In the genomic region with DNA sequence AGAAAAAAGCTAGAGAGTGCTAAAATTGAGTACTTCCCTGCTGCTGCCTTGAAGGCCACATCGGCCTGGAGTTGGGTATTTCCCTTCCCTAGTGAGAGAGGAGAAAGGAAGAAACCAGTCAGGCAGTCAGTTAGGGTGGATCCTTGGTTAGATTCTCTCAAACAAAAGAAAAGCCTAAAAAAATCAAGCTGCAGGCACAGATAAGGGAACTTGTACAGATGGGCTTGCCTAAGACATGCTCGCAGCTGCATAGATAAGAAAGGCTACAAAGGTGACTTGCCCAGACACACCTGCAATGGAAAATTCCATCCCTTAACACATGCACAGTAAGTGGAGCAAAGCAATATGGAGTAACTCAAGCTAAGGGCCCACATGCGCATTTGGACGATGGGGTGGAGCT, we compare ENCODE assay signal across 22 cellular contexts.
"Had no signal": no experiment of that assay in that cellular context is flagged by ENCODE, and none has a peak within 500 bp of the region (broad histone marks: within the 10 kb centered on the region; RNA-seq: fewer than 3 reads in every experiment).

No MANE protein-coding gene starts in this region.

- DNase-seq: activated CD4-positive, alpha-beta T cell treated with anti-CD3 and anti-CD28 coated beads, Interleukin-2, amount 10 ng/mL, durations not matched to agents 7 days and 5 days; activated CD4-positive, CD25-positive, alpha-beta regulatory T cell treated with anti-CD3 and anti-CD28 coated beads, Interleukin-2, amount 50 U/mL, for 72 hours; activated CD8-positive, alpha-beta memory T cell treated with anti-CD3 and anti-CD28 coated beads, Interleukin-2, amount 10 ng/mL, durations not matched to agents 7 days and 5 days; activated CD8-positive, alpha-beta T cell treated with anti-CD3 and anti-CD28 coated beads for 36 hours; activated gamma-delta T cell; activated naive CD4-positive, alpha-beta T cell treated with anti-CD3 and anti-CD28 coated beads, Interleukin-2, amount 50 U/mL, for 16 hours; activated naive CD8-positive, alpha-beta T cell treated with anti-CD3 and anti-CD28 coated beads, Interleukin-2, amount 50 U/mL, for 24 hours; activated T-cell treated with anti-CD3 and anti-CD28 coated beads for 4 hours; cortex of kidney; foreskin fibroblast; immature natural killer cell; left ventricle myocardium inferior; midbrain; natural killer cell; retina; stimulated activated CD4-positive, alpha-beta T cell treated with anti-CD3 and anti-CD28 coated beads, Interleukin-4, amount 100 ng/mL, for 24 hours; stimulated activated naive CD4-positive, alpha-beta T cell treated with Interleukin-2 at 50 U/mL for 16 hours; T-helper 9 cell; thyroid gland had no signal

- H3K36me3 ChIP-seq: left ventricle myocardium inferior, thyroid gland had no signal

- H3K27me3 Mint-ChIP-seq: activated CD4-positive, alpha-beta T cell treated with anti-CD3 and anti-CD28 coated beads, Interleukin-2, amount 10 ng/mL, durations not matched to agents 7 days and 5 days; activated CD8-positive, alpha-beta memory T cell treated with anti-CD3 and anti-CD28 coated beads, Interleukin-2, amount 10 ng/mL, durations not matched to agents 7 days and 5 days; activated CD8-positive, alpha-beta T cell treated with anti-CD3 and anti-CD28 coated beads for 36 hours; activated naive CD8-positive, alpha-beta T cell treated with anti-CD3 and anti-CD28 coated beads, Interleukin-2, amount 50 U/mL, for 24 hours; progenitor cell of endocrine pancreas had no signal

- H3K27ac ChIP-seq: left ventricle myocardium inferior, thyroid gland, VCaP had no signal

- FAIRE-seq: urothelium cell line had no signal

- ATAC-seq: activated CD8-positive, alpha-beta memory T cell treated with anti-CD3 and anti-CD28 coated beads, Interleukin-2, amount 10 ng/mL, durations not matched to agents 7 days and 5 days; activated CD8-positive, alpha-beta T cell treated with anti-CD3 and anti-CD28 coated beads for 36 hours; activated naive CD8-positive, alpha-beta T cell treated with anti-CD3 and anti-CD28 coated beads, Interleukin-2, amount 50 U/mL, for 24 hours; natural killer cell had no signal

- H3K9me3 Mint-ChIP-seq: activated CD8-positive, alpha-beta T cell treated with anti-CD3 and anti-CD28 coated beads for 36 hours; activated naive CD8-positive, alpha-beta T cell treated with anti-CD3 and anti-CD28 coated beads, Interleukin-2, amount 50 U/mL, for 24 hours had no signal

- H3K36me3 Mint-ChIP-seq: activated CD8-positive, alpha-beta memory T cell treated with anti-CD3 and anti-CD28 coated beads, Interleukin-2, amount 10 ng/mL, durations not matched to agents 7 days and 5 days; natural killer cell had no signal

- H3K27me3 ChIP-seq: thyroid gland had no signal

- H3K4me1 Mint-ChIP-seq: activated CD4-positive, alpha-beta T cell treated with anti-CD3 and anti-CD28 coated beads, Interleukin-2, amount 10 ng/mL, durations not matched to agents 7 days and 5 days; activated CD8-positive, alpha-beta memory T cell treated with anti-CD3 and anti-CD28 coated beads, Interleukin-2, amount 10 ng/mL, durations not matched to agents 7 days and 5 days; activated naive CD8-positive, alpha-beta T cell treated with anti-CD3 and anti-CD28 coated beads, Interleukin-2, amount 50 U/mL, for 24 hours; immature natural killer cell; natural killer cell had no signal

- H3K27ac Mint-ChIP-seq: activated CD4-positive, alpha-beta T cell treated with anti-CD3 and anti-CD28 coated beads, Interleukin-2, amount 10 ng/mL, durations not matched to agents 7 days and 5 days; activated CD8-positive, alpha-beta memory T cell treated with anti-CD3 and anti-CD28 coated beads, Interleukin-2, amount 10 ng/mL, durations not matched to agents 7 days and 5 days; activated CD8-positive, alpha-beta T cell treated with anti-CD3 and anti-CD28 coated beads for 36 hours; activated naive CD8-positive, alpha-beta T cell treated with anti-CD3 and anti-CD28 coated beads, Interleukin-2, amount 50 U/mL, for 24 hours; immature natural killer cell; natural killer cell; progenitor cell of endocrine pancreas had no signal

- H3K4me1 ChIP-seq: left ventricle myocardium inferior, thyroid gland had no signal

- H3K9me3 ChIP-seq: left ventricle myocardium inferior, thyroid gland had no signal

- H3K4me3 ChIP-seq: left ventricle myocardium inferior, thyroid gland had no signal

- H3K4me3 Mint-ChIP-seq: activated CD4-positive, alpha-beta T cell treated with anti-CD3 and anti-CD28 coated beads, Interleukin-2, amount 10 ng/mL, durations not matched to agents 7 days and 5 days; activated CD8-positive, alpha-beta memory T cell treated with anti-CD3 and anti-CD28 coated beads, Interleukin-2, amount 10 ng/mL, durations not matched to agents 7 days and 5 days; activated CD8-positive, alpha-beta T cell treated with anti-CD3 and anti-CD28 coated beads for 36 hours; activated naive CD8-positive, alpha-beta T cell treated with anti-CD3 and anti-CD28 coated beads, Interleukin-2, amount 50 U/mL, for 24 hours; immature natural killer cell; natural killer cell had no signal
